25 cellular contexts compared by ENCODE assay signal in genomic region chr13:27262546-27262945, GRCh38. TPM values are rescaled to one million over a fixed set of nuclear protein-coding genes. Genes with fewer than 3 reads are reported as not detected.
DNase-seq lines count a peak whose midpoint lies in the region; ATAC-seq and TF ChIP-seq lines count a peak whose summit lies in the region.
"Had no signal": no experiment of that assay in that cellular context is flagged by ENCODE, and none has a peak within 500 bp of the region (broad histone marks: within the 10 kb centered on the region; RNA-seq: fewer than 3 reads in every experiment).

No MANE protein-coding gene starts in this region.

- no peak overlapping the region for H4K91ac ChIP-seq in H9 (ENCODE audit: insufficient read length, low read depth, low read length)

- no peaks in the 10 kb centered on the region for H3K79me1 ChIP-seq in H9 (ENCODE audit: insufficient read depth, low read depth, low read length, poor library complexity, severe bottlenecking)

- no peaks in the 10 kb centered on the region for H3K9me3 Mint-ChIP-seq in stimulated activated naive CD8-positive, alpha-beta T cell treated with anti-CD3 and anti-CD28 coated beads, Interleukin-15, Interleukin-2, amounts not matched to agents 100 ng/mL and 50 ng/mL, for 24 hours
- H3K9me3 Mint-ChIP-seq in activated CD8-positive, alpha-beta T cell treated with anti-CD3 and anti-CD28 coated beads, Interleukin-2, amount 10 ng/mL, durations not matched to agents 7 days and 5 days (ENCODE audit: insufficient read depth) = no peaks in the 10 kb centered on the region
- H3K9me3 Mint-ChIP-seq in H9 = no peaks in the 10 kb centered on the region
- H3K9me3 Mint-ChIP-seq: activated CD4-positive, alpha-beta T cell treated with anti-CD3 and anti-CD28 coated beads, Interleukin-2, amount 10 ng/mL, durations not matched to agents 24 days and 14 days; nephron; T-helper 2 cell treated with Interferon-gamma antibody and Interleukin-4, amounts not matched to agents 5 μg/mL and 100 μg/mL, for 36 hours had no signal

- H3K9me3 ChIP-seq in lower lobe of right lung = no peaks in the 10 kb centered on the region
- H3K9me3 ChIP-seq in H9 (ENCODE audit: control insufficient read depth, low read depth, low read length) = no peaks in the 10 kb centered on the region
- H3K9me3 ChIP-seq: BLaER1, ovary had no signal

- H3K36me3 Mint-ChIP-seq in stimulated activated naive CD8-positive, alpha-beta T cell treated with anti-CD3 and anti-CD28 coated beads, Interleukin-15, Interleukin-2, amounts not matched to agents 100 ng/mL and 50 ng/mL, for 24 hours (ENCODE audit: low read depth) = peaks cover 46% of the 10 kb centered on the region
- peaks cover 46% of the 10 kb centered on the region for H3K36me3 Mint-ChIP-seq in activated CD8-positive, alpha-beta T cell treated with anti-CD3 and anti-CD28 coated beads, Interleukin-2, amount 10 ng/mL, durations not matched to agents 7 days and 5 days (ENCODE audit: low read depth)
- peaks cover 6 to 24% (median 8%) of the 10 kb centered on the region in 3 experiments; a peak in 6 of 7 replicates for H3K36me3 Mint-ChIP-seq in H9 (ENCODE audit: insufficient read depth in 1 of 3, low read depth in 3 of 3)

- no peaks in the 10 kb centered on the region for H3K27me3 ChIP-seq in lower lobe of right lung (ENCODE audit: low read depth)
- H3K27me3 ChIP-seq in H9 (ENCODE audit: insufficient read depth, low read length) = no peaks in the 10 kb centered on the region
- H3K27me3 ChIP-seq: BLaER1, brain microvascular endothelial cell, ovary had no signal

- H3K14ac ChIP-seq in H9 (ENCODE audit: insufficient read depth, low read length) = no peak overlapping the region

- H2BK15ac ChIP-seq in H9 (ENCODE audit: low read depth, low read length) = no peak overlapping the region

- no peak for ATAC-seq in stimulated activated naive CD8-positive, alpha-beta T cell treated with anti-CD3 and anti-CD28 coated beads, Interleukin-15, Interleukin-2, amounts not matched to agents 100 U/mL and 50 U/mL, for 24 hours
- ATAC-seq in activated CD8-positive, alpha-beta T cell treated with anti-CD3 and anti-CD28 coated beads, Interleukin-2, amount 10 ng/mL, durations not matched to agents 7 days and 5 days = no peak
- ATAC-seq in lower lobe of right lung (no peak), HG03175 (IDR thresholded peaks at IDR 0.05; ENCODE audit: unreplicated experiment) (no peak), GM18909 (IDR thresholded peaks at IDR 0.05; ENCODE audit: poor library complexity, unreplicated experiment) (no peak)
- ATAC-seq: left lobe of liver, PC-3 had no signal

- no peak overlapping the region for H2BK12ac ChIP-seq in H9 (ENCODE audit: insufficient read length, low read depth, low read length)

- H3K27ac Mint-ChIP-seq in stimulated activated naive CD8-positive, alpha-beta T cell treated with anti-CD3 and anti-CD28 coated beads, Interleukin-15, Interleukin-2, amounts not matched to agents 100 ng/mL and 50 ng/mL, for 24 hours = peak overlapping the region; percentile 59
- peak overlapping the region; percentile 47 for H3K27ac Mint-ChIP-seq in activated CD8-positive, alpha-beta T cell treated with anti-CD3 and anti-CD28 coated beads, Interleukin-2, amount 10 ng/mL, durations not matched to agents 7 days and 5 days
- no peak overlapping the region for H3K27ac Mint-ChIP-seq in H9
- H3K27ac Mint-ChIP-seq: activated CD4-positive, alpha-beta T cell treated with anti-CD3 and anti-CD28 coated beads, Interleukin-2, amount 10 ng/mL, durations not matched to agents 24 days and 14 days; nephron; T-helper 2 cell treated with Interferon-gamma antibody and Interleukin-4, amounts not matched to agents 5 μg/mL and 100 μg/mL, for 36 hours had no signal

- H4K20me1 ChIP-seq in H9 (ENCODE audit: control insufficient read depth, insufficient read depth, insufficient read length) = no peaks in the 10 kb centered on the region

- H3K79me2 ChIP-seq in H9 (ENCODE audit: insufficient read depth, low read length) = no peaks in the 10 kb centered on the region

- H4K5ac ChIP-seq in H9 (ENCODE audit: insufficient read length, low read depth, low read length) = no peak overlapping the region

- H2BK5ac ChIP-seq in H9 (ENCODE audit: insufficient read length, low read length) = no peak overlapping the region

- H4K8ac ChIP-seq in H9 (replicated peaks; ENCODE audit: insufficient read length, low read depth, low read length) = no peak overlapping the region

- H3K4me3 ChIP-seq in lower lobe of right lung = no peak overlapping the region
- H3K4me3 ChIP-seq: BLaER1, ovary had no signal

- intact Hi-C loops in lower lobe of right lung (cut with DNase I) = no loop called here

- WGBS in H9 (ENCODE audit: extremely low coverage, insufficient read length, low lambda C conversion rate) = no CpG with 5 or more reads among the region's 8 CpGs

- POLR2A ChIA-PET in activated CD8-positive, alpha-beta T cell treated with anti-CD3 and anti-CD28 coated beads, Interleukin-2, amount 10 ng/mL, durations not matched to agents 7 days and 5 days (lab: Charles Lee) = no interaction called here

- H3K23ac ChIP-seq in H9 (ENCODE audit: insufficient read length, low read depth, low read length) = no peak overlapping the region

- CTCF ChIA-PET in activated CD8-positive, alpha-beta T cell treated with anti-CD3 and anti-CD28 coated beads, Interleukin-2, amount 10 ng/mL, durations not matched to agents 7 days and 5 days (lab: Charles Lee) = interaction anchor here (1.1 to 1.4 kb wide), 2 partner anchors 8 to 96 kb away, joined by 3 to 4 read pairs; partner anchors contain the start of gene RASL11A

- TF ChIP-seq CTCF in lower lobe of right lung (IDR thresholded peaks at IDR 0.05) (no peak), H9 (conservative IDR thresholded peaks at IDR 0.05) (no peak)

- H2AFZ ChIP-seq in H9 (ENCODE audit: low read length) = no peak overlapping the region

- no peak for DNase-seq in stimulated activated naive CD8-positive, alpha-beta T cell treated with anti-CD3 and anti-CD28 coated beads, Interleukin-15, Interleukin-2, amounts not matched to agents 100 U/mL and 50 U/mL, for 24 hours
- no peak for DNase-seq in activated CD8-positive, alpha-beta T cell treated with anti-CD3 and anti-CD28 coated beads, Interleukin-2, amount 10 ng/mL, durations not matched to agents 7 days and 5 days
- no peak for DNase-seq in lower lobe of right lung
- DNase-seq in H9 = no peak
- no peak for DNase-seq in activated CD4-positive, alpha-beta T cell treated with anti-CD3 and anti-CD28 coated beads for 4 hours
- DNase-seq: activated CD4-positive, alpha-beta T cell treated with anti-CD3 and anti-CD28 coated beads, Interleukin-2, amount 10 ng/mL, durations not matched to agents 24 days and 14 days; activated CD8-positive, alpha-beta memory T cell treated with anti-CD3 and anti-CD28 coated beads, Interleukin-2, amount 50 U/mL, for 4 hours; activated effector memory CD4-positive, alpha-beta T cell treated with anti-CD3 and anti-CD28 coated beads, Interleukin-2, amount 50 U/mL, for 16 hours; amniotic stem cell; brain microvascular endothelial cell; Calu3; IMR-90; NCI-H2171 treated with DMSO at 0.1 percent for 48 hours; NCI-H510A treated with DMSO at 0.1 percent for 48 hours; ovary; PC-3; Right ventricle myocardium superior; small intestine had no signal

- H3K56ac ChIP-seq in H9 (ENCODE audit: insufficient read length, low read depth, low read length) = no peak overlapping the region

- no peak overlapping the region for H3K4ac ChIP-seq in H9 (ENCODE audit: low read depth, low read length)

- H2AK5ac ChIP-seq in H9 (ENCODE audit: insufficient read length, low read length) = no peak overlapping the region

- H3K4me2 ChIP-seq in H9 (ENCODE audit: insufficient read depth, insufficient read length, low read length) = no peak overlapping the region
- H3K4me2 ChIP-seq: BLaER1 had no signal

- H3K4me1 Mint-ChIP-seq in stimulated activated naive CD8-positive, alpha-beta T cell treated with anti-CD3 and anti-CD28 coated beads, Interleukin-15, Interleukin-2, amounts not matched to agents 100 ng/mL and 50 ng/mL, for 24 hours (ENCODE audit: low read depth) = peaks cover 78% of the 10 kb centered on the region
- peaks cover 43% of the 10 kb centered on the region for H3K4me1 Mint-ChIP-seq in activated CD8-positive, alpha-beta T cell treated with anti-CD3 and anti-CD28 coated beads, Interleukin-2, amount 10 ng/mL, durations not matched to agents 7 days and 5 days (ENCODE audit: low read depth)
- H3K4me1 Mint-ChIP-seq in H9 = peaks cover 21 to 23% of the 10 kb centered on the region in 2 experiments

- no peaks in the 10 kb centered on the region for H3K27me3 Mint-ChIP-seq in stimulated activated naive CD8-positive, alpha-beta T cell treated with anti-CD3 and anti-CD28 coated beads, Interleukin-15, Interleukin-2, amounts not matched to agents 100 ng/mL and 50 ng/mL, for 24 hours
- no peaks in the 10 kb centered on the region for H3K27me3 Mint-ChIP-seq in activated CD8-positive, alpha-beta T cell treated with anti-CD3 and anti-CD28 coated beads, Interleukin-2, amount 10 ng/mL, durations not matched to agents 7 days and 5 days (ENCODE audit: low read depth)
- peaks cover 4% of the 10 kb centered on the region for H3K27me3 Mint-ChIP-seq in H9 (ENCODE audit: low read depth)
- H3K27me3 Mint-ChIP-seq: activated CD4-positive, alpha-beta T cell treated with anti-CD3 and anti-CD28 coated beads, Interleukin-2, amount 10 ng/mL, durations not matched to agents 24 days and 14 days had no signal

- no peak overlapping the region for H3K4me3 Mint-ChIP-seq in stimulated activated naive CD8-positive, alpha-beta T cell treated with anti-CD3 and anti-CD28 coated beads, Interleukin-15, Interleukin-2, amounts not matched to agents 100 ng/mL and 50 ng/mL, for 24 hours
- H3K4me3 Mint-ChIP-seq in activated CD8-positive, alpha-beta T cell treated with anti-CD3 and anti-CD28 coated beads, Interleukin-2, amount 10 ng/mL, durations not matched to agents 7 days and 5 days = no peak overlapping the region
- no peak overlapping the region for H3K4me3 Mint-ChIP-seq in H9
- H3K4me3 Mint-ChIP-seq: activated CD4-positive, alpha-beta T cell treated with anti-CD3 and anti-CD28 coated beads, Interleukin-2, amount 10 ng/mL, durations not matched to agents 24 days and 14 days; nephron; T-helper 2 cell treated with Interferon-gamma antibody and Interleukin-4, amounts not matched to agents 5 μg/mL and 100 μg/mL, for 36 hours had no signal

- no peak overlapping the region for H3K9ac ChIP-seq in H9 (ENCODE audit: extremely low read depth, insufficient read length, low read length)
- H3K9ac ChIP-seq: BLaER1 had no signal

- H3K27ac ChIP-seq in lower lobe of right lung (peak overlapping the region; percentile 65), H9 (ENCODE audit: insufficient read length, low read depth, low read length) (no peak overlapping the region)
- H3K27ac ChIP-seq: BLaER1, brain microvascular endothelial cell, ovary had no signal

- H3K23me2 ChIP-seq in H9 (ENCODE audit: insufficient read length, low read depth, low read length, poor library complexity, severe bottlenecking) = no peaks in the 10 kb centered on the region

- H3T11ph ChIP-seq in H9 (ENCODE audit: low read length) = no peak overlapping the region

- H3K4me1 ChIP-seq in lower lobe of right lung (peaks cover 28% of the 10 kb centered on the region), H9 (ENCODE audit: insufficient read depth, low read length) (peaks cover 6% of the 10 kb centered on the region; the same call in 1 of the 2 replicates)

- H3K36me3 ChIP-seq in lower lobe of right lung = peaks cover 29% of the 10 kb centered on the region
- H3K36me3 ChIP-seq: ovary had no signal

- no peak overlapping the region for H2BK120ac ChIP-seq in H9 (ENCODE audit: low read depth, low read length, poor library complexity, severe bottlenecking)

- no peak overlapping the region for H2BK20ac ChIP-seq in H9 (ENCODE audit: low read depth, low read length, poor library complexity, severe bottlenecking)

- H3K18ac ChIP-seq in H9 (ENCODE audit: insufficient read length, low read depth, low read length) = no peak overlapping the region

RNA-seq across cellular contexts. Expression of gene RASL11A, which starts 8.1 kb away (rescaled TPM):
- under 1 TPM; 0.52 to 0.92 TPM for total RNA-seq in activated CD8-positive, alpha-beta T cell treated with anti-CD3 and anti-CD28 coated beads, Interleukin-2, amount 10 ng/mL, durations not matched to agents 7 days and 5 days
- total RNA-seq in lower lobe of right lung (20.6 TPM), H9 (2021) (2.0 and 2.7 TPM in 2 replicates)

RNA-seq across cellular contexts. Expression of gene RPL21, which starts 11.2 kb away (rescaled TPM):
- 100 to 1,000 TPM; 784 to 807 TPM for total RNA-seq in activated CD8-positive, alpha-beta T cell treated with anti-CD3 and anti-CD28 coated beads, Interleukin-2, amount 10 ng/mL, durations not matched to agents 7 days and 5 days
- total RNA-seq in lower lobe of right lung (903 TPM), H9 (2021) (1,099 and 1,116 TPM in 2 replicates)

Comparison
In these comparisons a context has a peak if more than half of its experiments do, and no peak if none do; other contexts are left out.
1. H3K27ac Mint-ChIP-seq: peak in stimulated activated naive CD8-positive, alpha-beta T cell treated with anti-CD3 and anti-CD28 coated beads, Interleukin-15, Interleukin-2, amounts not matched to agents 100 ng/mL and 50 ng/mL, for 24 hours (single experiment) and activated CD8-positive, alpha-beta T cell treated with anti-CD3 and anti-CD28 coated beads, Interleukin-2, amount 10 ng/mL, durations not matched to agents 7 days and 5 days (single experiment); none in H9 (0 of 3).